31 cellular contexts compared by ENCODE assay signal in the genomic region with DNA sequence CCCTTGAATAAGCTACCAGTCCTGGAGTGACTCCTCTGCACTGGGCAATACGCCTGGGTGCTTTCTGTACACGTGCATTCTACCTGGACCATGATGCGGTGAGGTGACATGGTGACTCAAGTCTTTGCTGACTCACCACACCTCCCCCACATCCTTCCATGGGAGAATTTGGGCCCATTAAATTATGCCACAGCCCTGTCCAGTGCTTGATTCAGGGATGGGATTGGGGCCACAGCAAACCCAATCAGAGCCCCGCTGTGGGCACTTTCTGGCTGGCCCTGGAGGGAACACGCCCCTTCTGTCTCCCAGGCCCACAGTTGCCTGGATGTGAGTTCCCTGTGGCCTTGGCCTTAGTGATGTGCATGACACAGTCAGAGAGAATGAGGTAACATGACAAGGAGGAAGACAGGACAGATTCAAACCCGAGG.
A peak's percentile ranks its signal among the peaks of the same experiment; 100 is the strongest.
DNase-seq lines count a peak whose midpoint lies in the region; TF ChIP-seq lines count a peak whose summit lies in the region.
"Had no signal": no experiment of that assay in that cellular context is flagged by ENCODE, and none has a peak within 500 bp of the region (broad histone marks: within the 10 kb centered on the region; RNA-seq: fewer than 3 reads in every experiment).

No MANE protein-coding gene starts in this region.

- peaks cover 2% of the 10 kb centered on the region for H3K9me3 Mint-ChIP-seq in activated naive CD8-positive, alpha-beta T cell treated with anti-CD3 and anti-CD28 coated beads for 36 hours
- H3K9me3 Mint-ChIP-seq: neural crest cell had no signal

- H3K4me1 Mint-ChIP-seq in activated naive CD8-positive, alpha-beta T cell treated with anti-CD3 and anti-CD28 coated beads for 36 hours, result no peaks in the 10 kb centered on the region
- H3K4me1 Mint-ChIP-seq: B cell; CD8-positive, alpha-beta memory T cell; stimulated activated naive B cell treated with anti-CD40 and anti-IgM and Interleukin-4, amounts not matched to agents 10 μg/mL and 1 μg/mL and 100 μg/mL, for 72 hours had no signal

- no peak overlapping the region for H3K4me3 Mint-ChIP-seq in activated naive CD8-positive, alpha-beta T cell treated with anti-CD3 and anti-CD28 coated beads for 36 hours
- H3K4me3 Mint-ChIP-seq: activated naive CD8-positive, alpha-beta T cell; B cell; CD8-positive, alpha-beta memory T cell; neural crest cell; stimulated activated naive B cell treated with anti-CD40 and anti-IgM and Interleukin-4, amounts not matched to agents 10 μg/mL and 1 μg/mL and 100 μg/mL, for 72 hours; T-helper 2 cell treated with Interferon-gamma antibody and Interleukin-4, amounts not matched to agents 5 μg/mL and 100 μg/mL, for 36 hours had no signal

- no peak for TF ChIP-seq CTCF in epithelial cell of esophagus (IDR thresholded peaks at IDR 0.05; ENCODE audit: insufficient read depth, low read depth, low read length, missing control alignments)
- no peak for TF ChIP-seq CTCF in uterus (IDR thresholded peaks at IDR 0.05)

- no peaks in the 10 kb centered on the region for H3K27me3 Mint-ChIP-seq in activated naive CD8-positive, alpha-beta T cell treated with anti-CD3 and anti-CD28 coated beads for 36 hours
- H3K27me3 Mint-ChIP-seq: activated naive CD8-positive, alpha-beta T cell; B cell; CD8-positive, alpha-beta memory T cell had no signal

- DNase-seq in A172 (ENCODE audit: low spot score) (peak; percentile 23), HT1080 (ENCODE audit: low read depth) (peak; percentile 67), epithelial cell of esophagus (ENCODE audit: low read depth) (peak; percentile 81), kidney tubule cell (ENCODE audit: low spot score) (peak; percentile 92), uterus (no peak), NOMO-1 (lab: John Stamatoyannopoulos, UW; ENCODE audit: unreplicated experiment in 2 of 2) (no peak), NCI-H1436 treated with DMSO at 0.1 percent for 48 hours (lab: John Stamatoyannopoulos, UW) (no peak)
- DNase-seq in activated naive CD8-positive, alpha-beta T cell treated with anti-CD3 and anti-CD28 coated beads for 36 hours, result no peak
- DNase-seq: activated CD4-positive, alpha-beta T cell treated with anti-CD3 and anti-CD28 coated beads for 4 hours; activated CD8-positive, alpha-beta memory T cell treated with anti-CD3 and anti-CD28 coated beads for 24 hours; activated effector memory CD4-positive, alpha-beta T cell treated with Interleukin-2 at 50 U/mL for 16 hours; aorta; CD8-positive, alpha-beta memory T cell; cortex of kidney; DMS153; GF-D8; H7; kidney glomerular epithelial cell; NCI-H146; NCI-H446; NCI-H774; posterior cingulate gyrus; stimulated activated CD4-positive, alpha-beta T cell treated with anti-CD3 and anti-CD28 coated beads, Interleukin-4, amount 100 ng/mL, for 4 hours; stimulated activated naive B cell treated with anti-CD40 and anti-IgM and Interleukin-4, amounts not matched to agents 10 μg/mL and 1 μg/mL and 100 μg/mL, for 72 hours had no signal

- no peak overlapping the region for H3K27ac Mint-ChIP-seq in activated naive CD8-positive, alpha-beta T cell treated with anti-CD3 and anti-CD28 coated beads for 36 hours
- H3K27ac Mint-ChIP-seq: activated naive CD8-positive, alpha-beta T cell; B cell; stimulated activated naive B cell treated with anti-CD40 and anti-IgM and Interleukin-4, amounts not matched to agents 10 μg/mL and 1 μg/mL and 100 μg/mL, for 72 hours; T-helper 2 cell treated with Interferon-gamma antibody and Interleukin-4, amounts not matched to agents 5 μg/mL and 100 μg/mL, for 36 hours had no signal

- no peaks in the 10 kb centered on the region for H3K4me1 ChIP-seq in uterus
- H3K4me1 ChIP-seq: vagina had no signal

- no peaks in the 10 kb centered on the region for H3K36me3 Mint-ChIP-seq in activated naive CD8-positive, alpha-beta T cell treated with anti-CD3 and anti-CD28 coated beads for 36 hours
- H3K36me3 Mint-ChIP-seq: activated naive CD8-positive, alpha-beta T cell; CD8-positive, alpha-beta memory T cell; stimulated activated naive B cell treated with anti-CD40 and anti-IgM and Interleukin-4, amounts not matched to agents 10 μg/mL and 1 μg/mL and 100 μg/mL, for 72 hours had no signal

- no peaks in the 10 kb centered on the region for H3K9me3 ChIP-seq in uterus
- H3K9me3 ChIP-seq: vagina had no signal

- no peaks in the 10 kb centered on the region for H3K36me3 ChIP-seq in uterus
- H3K36me3 ChIP-seq: vagina had no signal

- H3K27ac ChIP-seq in uterus, result no peak overlapping the region
- H3K27ac ChIP-seq: KMS-11, vagina, VCaP had no signal

- intact Hi-C loops in uterus (cut with DNase I; ENCODE audit: low total_unique reads), result no loop called here

- H3K4me3 ChIP-seq in epithelial cell of esophagus (ENCODE audit: low read length) (no peak overlapping the region), uterus (no peak overlapping the region)
- H3K4me3 ChIP-seq: vagina had no signal

- TF ChIP-seq POLR2A in uterus (IDR thresholded peaks at IDR 0.05), result no peak

- no peaks in the 10 kb centered on the region for H3K27me3 ChIP-seq in uterus
- H3K27me3 ChIP-seq: vagina had no signal

Comparison
In these comparisons a context has a peak if more than half of its experiments do, and no peak if none do; other contexts are left out.
1. DNase-seq: peak in A172 (single experiment), HT1080 (single experiment), epithelial cell of esophagus (single experiment) and kidney tubule cell (single experiment); none in uterus (0 of 2), NOMO-1 (0 of 2), NCI-H1436 treated with DMSO at 0.1 percent for 48 hours (single experiment) and activated naive CD8-positive, alpha-beta T cell treated with anti-CD3 and anti-CD28 coated beads for 36 hours (single experiment).